ENCODE assay signal across 1 cellular context in the genomic region with DNA sequence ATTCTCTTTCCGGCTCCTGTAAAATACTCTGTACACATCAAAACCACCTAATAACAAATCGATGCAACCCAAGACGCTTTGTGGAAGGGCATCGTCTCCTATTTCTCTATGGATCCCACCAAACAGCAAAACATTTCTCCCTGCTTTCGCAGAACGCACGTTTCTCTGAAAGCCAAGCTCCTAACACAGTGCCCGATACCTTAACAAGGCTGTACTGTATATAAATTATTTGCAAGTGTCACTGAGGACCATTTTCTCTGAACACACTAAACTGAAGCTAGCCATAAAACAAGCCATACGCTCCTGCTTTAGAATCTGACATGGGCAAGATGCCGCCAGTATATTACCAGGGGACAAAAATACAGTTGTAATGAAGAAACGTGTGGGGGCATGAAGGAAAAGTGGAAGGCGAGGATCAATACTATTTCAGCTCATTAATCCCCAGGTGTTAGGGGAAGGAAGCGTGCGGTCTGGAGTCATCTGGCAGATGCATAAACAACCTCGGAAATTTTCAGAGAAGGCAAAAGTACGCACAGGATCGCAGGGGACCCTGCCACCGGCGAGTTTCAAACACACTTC.
TF ChIP-seq lines count a peak whose summit lies in the region.

No MANE protein-coding gene starts in this region.

TF ChIP-seq in SK-N-SH, 30 proteins besides CTCF, POLR2A, EP300 and RAD21 (continued from another document):
- TF ChIP-seq ZBTB33 (IDR thresholded peaks at IDR 0.05; ENCODE audit: borderline replicate concordance, low read depth) (no peak), ELF1 (IDR thresholded peaks at IDR 0.05) (no peak), RXRA (IDR thresholded peaks at IDR 0.05; ENCODE audit: borderline replicate concordance, low read depth) (no peak), TCF12 (IDR thresholded peaks at IDR 0.05) (no peak), CHD2 (IDR thresholded peaks at IDR 0.05; ENCODE audit: low read length, partially characterized antibody) (no peak), MXI1 (IDR thresholded peaks at IDR 0.05; ENCODE audit: low read depth, low read length) (no peak), GATA2 (CRISPR knock-in tag; IDR thresholded peaks at IDR 0.05) (no peak), IRF3 (IDR thresholded peaks at IDR 0.05; ENCODE audit: low read depth, low read length) (no peak), JUND (IDR thresholded peaks at IDR 0.05) (no peak)
TF ChIP-seq in SK-N-SH: peak in this region for 0.
